In the genomic region with DNA sequence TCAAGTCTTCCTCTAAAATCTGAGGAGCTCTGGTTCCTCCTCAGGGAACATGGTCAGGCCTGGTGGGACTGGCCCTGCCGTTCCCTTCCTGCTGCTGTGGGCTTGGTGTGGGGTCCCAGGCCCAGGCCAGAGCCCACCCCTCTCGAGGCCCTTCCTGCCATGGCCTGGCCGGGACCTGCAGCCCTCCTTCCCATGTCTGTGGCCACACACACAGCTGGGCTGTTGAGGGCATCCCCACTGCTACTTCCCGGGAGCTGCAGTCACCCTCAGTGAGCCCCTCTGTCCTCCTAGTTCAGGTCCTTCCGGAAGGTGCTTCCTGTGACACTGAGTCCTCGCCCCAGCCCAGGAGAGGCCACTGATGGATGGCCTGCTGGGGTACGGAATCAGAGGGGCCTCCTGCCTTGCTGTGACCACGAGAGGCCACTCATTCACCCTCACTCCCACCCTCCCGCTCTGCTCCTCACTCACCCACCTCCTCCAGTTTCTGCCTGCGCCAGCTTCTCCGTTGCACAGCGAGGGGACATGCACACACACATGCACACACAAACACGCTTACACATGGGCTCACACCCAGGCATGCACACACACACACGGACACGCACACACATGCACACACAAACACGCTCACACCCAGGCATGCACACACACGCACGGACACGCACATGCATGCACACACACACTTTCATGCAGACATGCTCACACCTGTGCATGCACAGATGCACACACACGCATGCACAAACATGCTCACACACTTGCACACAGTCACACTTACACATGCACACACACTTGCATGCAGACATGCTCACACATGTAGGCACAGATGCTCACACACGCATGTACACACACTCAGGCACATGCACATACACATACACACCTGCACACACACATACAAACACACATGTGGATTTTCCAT, we compare ENCODE assay signal across 15 cellular contexts. TPM values are rescaled to one million over a fixed set of nuclear protein-coding genes. Genes with fewer than 3 reads are reported as not detected.
DNase-seq lines count a peak whose midpoint lies in the region; ATAC-seq, FAIRE-seq and TF ChIP-seq lines count a peak whose summit lies in the region.
"Had no signal": no experiment of that assay in that cellular context is flagged by ENCODE, and none has a peak within 500 bp of the region (broad histone marks: within the 10 kb centered on the region; RNA-seq: fewer than 3 reads in every experiment).

No MANE protein-coding gene starts in this region.

- peak; percentile 88 for FAIRE-seq in urothelium cell line (lab: Jason Lieb, UNC)

- H4K91ac ChIP-seq in trophoblast cell (ENCODE audit: low read depth, low read length) = no peak overlapping the region

- H4K12ac ChIP-seq in trophoblast cell (ENCODE audit: low read depth, low read length) = no peak overlapping the region

- intact Hi-C loops in heart right ventricle (cut with DNase I) = no loop called here
- intact Hi-C loops in left ventricle myocardium superior (cut with micrococcal nuclease) = no loop called here
- intact Hi-C loops in left lung (cut with DNase I) = no loop called here

- H3K27me3 ChIP-seq in heart right ventricle (no peaks in the 10 kb centered on the region), left lung (no peaks in the 10 kb centered on the region), trophoblast cell (ENCODE audit: insufficient read depth, low read length) (peaks cover 5% of the 10 kb centered on the region)

- peak overlapping the region in 8 of 10 donors; percentile 9 to 94 (median 78) for H3K27ac ChIP-seq in heart right ventricle
- H3K27ac ChIP-seq in left lung = peak overlapping the region in 1 of 2 donors; percentile 57
- H3K27ac ChIP-seq in trophoblast cell (ENCODE audit: low read depth, low read length) = no peak overlapping the region

- no peak overlapping the region for H2BK120ac ChIP-seq in trophoblast cell (ENCODE audit: insufficient read depth, low read length, poor library complexity)

- TF ChIP-seq CTCF in heart right ventricle (IDR thresholded peaks at IDR 0.05) (no peak), left lung (IDR thresholded peaks at IDR 0.05) (no peak)

- H3K79me1 ChIP-seq in trophoblast cell (ENCODE audit: low read length) = no peaks in the 10 kb centered on the region

- H2BK5ac ChIP-seq in trophoblast cell (ENCODE audit: low read depth, low read length, poor library complexity) = no peak overlapping the region

- H3K18ac ChIP-seq in trophoblast cell (ENCODE audit: low read length) = no peak overlapping the region

- WGBS in heart right ventricle, 2 donors = 71 to 89% methylated on average over 21 of the region's 21 CpGs
- no CpG with 5 or more reads among the region's 21 CpGs for WGBS in trophoblast cell (ENCODE audit: extremely low coverage, insufficient coverage, insufficient read length)

- H2AK5ac ChIP-seq in trophoblast cell (ENCODE audit: low read length) = no peak overlapping the region

- H4K8ac ChIP-seq in trophoblast cell (ENCODE audit: low read depth, low read length) = no peak overlapping the region

- H2BK12ac ChIP-seq in trophoblast cell (ENCODE audit: low read length) = no peak overlapping the region

- ATAC-seq in heart right ventricle (no peak), left ventricle myocardium superior (no peak), left lung (no peak)

- H2AFZ ChIP-seq in trophoblast cell (ENCODE audit: insufficient read depth, low read length, poor library complexity) = no peak overlapping the region

- H3K4me3 ChIP-seq in heart right ventricle (no peak overlapping the region), left lung (no peak overlapping the region), trophoblast cell (ENCODE audit: low read depth, low read length) (peak overlapping the region; percentile 18)

- no peak overlapping the region for H3K4ac ChIP-seq in trophoblast cell (ENCODE audit: low read depth, low read length)

- H3K4me2 ChIP-seq in trophoblast cell (ENCODE audit: low read length) = no peak overlapping the region

- H3K36me3 ChIP-seq in heart right ventricle = no peaks in the 10 kb centered on the region
- H3K36me3 ChIP-seq in left lung = no peaks in the 10 kb centered on the region
- no peaks in the 10 kb centered on the region for H3K36me3 ChIP-seq in trophoblast cell (ENCODE audit: control insufficient read depth in 1 of 2, insufficient read depth in 2 of 2, low read length in 2 of 2)

- H3K9ac ChIP-seq in trophoblast cell (ENCODE audit: low read length) = no peak overlapping the region

- H3K9me3 ChIP-seq in heart right ventricle (no peaks in the 10 kb centered on the region), left lung (no peaks in the 10 kb centered on the region), trophoblast cell (ENCODE audit: insufficient read depth, low read depth, low read length) (peaks cover 7% of the 10 kb centered on the region)

- no peak for DNase-seq in heart right ventricle
- no peak for DNase-seq in left ventricle myocardium superior
- DNase-seq in left lung = peak; percentile 27 to 58
- DNase-seq in trophoblast cell = no peak
- DNase-seq in urothelium cell line (ENCODE audit: low spot score) = no peak
- DNase-seq in dedifferentiated amniotic fluid mesenchymal stem cell (ENCODE audit: extremely low spot score) = no peak
- DNase-seq in NCI-H82 treated with DMSO at 0.1 percent for 48 hours (lab: John Stamatoyannopoulos, UW; ENCODE audit: unreplicated experiment) = no peak
- no peak for DNase-seq in NCI-H187 (lab: John Stamatoyannopoulos, UW)
- DNase-seq: CD4-positive, CD25-positive, alpha-beta regulatory T cell; DMS53; MV-4-11; NCI-H1417 treated with DMSO at 0.1 percent for 48 hours; NCI-H2029 treated with DMSO at 0.1 percent for 48 hours; NCI-H510A treated with DMSO at 0.1 percent for 48 hours; RPMI8226 had no signal

- H3K4me1 ChIP-seq in heart right ventricle (peaks cover 6 to 66% (median 16%) of the 10 kb centered on the region in 9 donors), left lung (peaks cover 0 to 6% of the 10 kb centered on the region in 2 donors), trophoblast cell (ENCODE audit: control insufficient read depth in 1 of 2, insufficient read depth in 2 of 2, low read length in 2 of 2) (no peaks in the 10 kb centered on the region)

- H3K23ac ChIP-seq in trophoblast cell (ENCODE audit: low read length) = no peak overlapping the region

- H3K14ac ChIP-seq in trophoblast cell (ENCODE audit: low read length) = no peak overlapping the region

- no peaks in the 10 kb centered on the region for H3K79me2 ChIP-seq in trophoblast cell (ENCODE audit: control insufficient read depth, insufficient read depth, low read length, poor library complexity)

RNA-seq across cellular contexts. Expression of gene MCF2L, which starts 7.3 kb away (rescaled TPM):
- total RNA-seq in heart right ventricle (10 to 100 TPM; 29.6 to 99.8 (median 45.3) TPM), left ventricle myocardium superior (49.5 TPM), left lung (10 to 100 TPM; 36.0 to 38.9 TPM)
- 10 to 100 TPM; 38.6 to 94.1 TPM for polyA plus RNA-seq in heart right ventricle
- 0.68 and 0.77 TPM in 2 replicates for polyA plus RNA-seq in trophoblast cell (2013)

Comparison
In these comparisons a context has a peak if more than half of its experiments do, and no peak if none do; other contexts are left out.
1. DNase-seq: peak in left lung (2 of 2); none in heart right ventricle (0 of 2), left ventricle myocardium superior (single experiment), trophoblast cell (0 of 2), urothelium cell line (single experiment), dedifferentiated amniotic fluid mesenchymal stem cell (single experiment), NCI-H82 treated with DMSO at 0.1 percent for 48 hours (single experiment) and NCI-H187 (0 of 2).